26 cellular contexts compared by ENCODE assay signal in genomic region chr3:183247190-183247589, GRCh38. TPM values are rescaled to one million over a fixed set of nuclear protein-coding genes. Genes with fewer than 3 reads are reported as not detected.
DNase-seq lines count a peak whose midpoint lies in the region; ATAC-seq and TF ChIP-seq lines count a peak whose summit lies in the region.
"Had no signal": no experiment of that assay in that cellular context is flagged by ENCODE, and none has a peak within 500 bp of the region (broad histone marks: within the 10 kb centered on the region; RNA-seq: fewer than 3 reads in every experiment).

No MANE protein-coding gene starts in this region.

- WGBS in HUES64: 82% methylated on average over 4 of the region's 4 CpGs

- H3K9ac ChIP-seq in HUES64 (ENCODE audit: low read depth, low read length): no peak overlapping the region

- no peak overlapping the region for H3K4me3 ChIP-seq in HUES64 (ENCODE audit: low read length)
- H3K4me3 ChIP-seq: body of pancreas, left lung, tibial nerve had no signal

- H3K27ac Mint-ChIP-seq in WTC11 (no peak overlapping the region), Calu3 (ENCODE audit: unreplicated experiment) (no peak overlapping the region), natural killer cell (no peak overlapping the region)
- H3K27ac Mint-ChIP-seq in activated CD8-positive, alpha-beta memory T cell treated with anti-CD3 and anti-CD28 coated beads, Interleukin-2, amount 10 ng/mL, durations not matched to agents 7 days and 5 days: no peak overlapping the region
- H3K27ac Mint-ChIP-seq: activated T-cell treated with anti-CD3 and anti-CD28 coated beads, Interleukin-2, amount 50 U/mL, for 72 hours; effector memory CD8-positive, alpha-beta T cell had no signal

- peaks cover 15% of the 10 kb centered on the region for H3K9me3 Mint-ChIP-seq in WTC11
- H3K9me3 Mint-ChIP-seq in Calu3 (ENCODE audit: low read depth, unreplicated experiment): peaks cover 2% of the 10 kb centered on the region
- peaks cover 3% of the 10 kb centered on the region for H3K9me3 Mint-ChIP-seq in activated CD8-positive, alpha-beta memory T cell treated with anti-CD3 and anti-CD28 coated beads, Interleukin-2, amount 10 ng/mL, durations not matched to agents 7 days and 5 days (ENCODE audit: low read depth)
- H3K9me3 Mint-ChIP-seq in natural killer cell: no peaks in the 10 kb centered on the region

- H3K27ac ChIP-seq in HUES64 (ENCODE audit: low read depth, low read length): 0 out of 2 replicates have a peak overlapping the region, but pooled peaks have one; percentile 5
- H3K27ac ChIP-seq: body of pancreas, C4-2B, left lung, neutrophil, RWPE1, tibial nerve had no signal

- peaks cover 19% of the 10 kb centered on the region for H3K4me1 ChIP-seq in HUES64 (ENCODE audit: insufficient read depth, low read length)
- H3K4me1 ChIP-seq: body of pancreas had no signal

- peaks cover 13% of the 10 kb centered on the region for H3K27me3 Mint-ChIP-seq in WTC11 (ENCODE audit: low read depth)
- no peaks in the 10 kb centered on the region for H3K27me3 Mint-ChIP-seq in Calu3 (ENCODE audit: unreplicated experiment)
- H3K27me3 Mint-ChIP-seq in activated CD8-positive, alpha-beta memory T cell treated with anti-CD3 and anti-CD28 coated beads, Interleukin-2, amount 10 ng/mL, durations not matched to agents 7 days and 5 days: no peaks in the 10 kb centered on the region
- peaks cover 0 to 3% of the 10 kb centered on the region in 2 donors for H3K27me3 Mint-ChIP-seq in natural killer cell (ENCODE audit: low read depth in 2 of 2)
- H3K27me3 Mint-ChIP-seq: effector memory CD8-positive, alpha-beta T cell had no signal

- no TSS peak for BruUV-seq in Calu3 (replicated peaks; lab: Mats Ljungman, UMichigan)

- H3K4me1 Mint-ChIP-seq in WTC11 (peaks cover 18% of the 10 kb centered on the region), Calu3 (ENCODE audit: low read depth, unreplicated experiment) (peaks cover 23% of the 10 kb centered on the region), natural killer cell (no peaks in the 10 kb centered on the region)
- no peaks in the 10 kb centered on the region for H3K4me1 Mint-ChIP-seq in activated CD8-positive, alpha-beta memory T cell treated with anti-CD3 and anti-CD28 coated beads, Interleukin-2, amount 10 ng/mL, durations not matched to agents 7 days and 5 days

- TF ChIP-seq CTCF in WTC11 (IDR thresholded peaks at IDR 0.05) (no peak), Calu3 (IDR thresholded peaks at IDR 0.05; ENCODE audit: unreplicated experiment) (no peak), natural killer cell (IDR thresholded peaks at IDR 0.05) (no peak)

- peak; percentile 38 for ATAC-seq in WTC11
- no peak for ATAC-seq in activated CD8-positive, alpha-beta memory T cell treated with anti-CD3 and anti-CD28 coated beads, Interleukin-2, amount 10 ng/mL, durations not matched to agents 7 days and 5 days
- ATAC-seq in natural killer cell: no peak
- ATAC-seq: activated T-cell treated with anti-CD3 and anti-CD28 coated beads, Interleukin-2, amount 50 U/mL, for 72 hours; body of pancreas; effector memory CD8-positive, alpha-beta T cell; left lung; stimulated activated naive CD8-positive, alpha-beta T cell treated with anti-CD3 and anti-CD28 coated beads, Interleukin-15, Interleukin-2, amounts not matched to agents 100 U/mL and 50 U/mL, for 24 hours had no signal

- POLR2A ChIA-PET in WTC11 (lab: Charles Lee): no interaction called here

- 0 out of 2 replicates have a peak, but pooled peaks cover 3% of the 10 kb centered on the region for H3K36me3 ChIP-seq in HUES64 (ENCODE audit: insufficient read depth, low read length)
- H3K36me3 ChIP-seq: left lung, neutrophil, tibial nerve had no signal

- H3K36me3 Mint-ChIP-seq in WTC11 (peaks cover 20% of the 10 kb centered on the region), Calu3 (ENCODE audit: insufficient read depth, unreplicated experiment) (no peaks in the 10 kb centered on the region), natural killer cell (no peaks in the 10 kb centered on the region)
- H3K36me3 Mint-ChIP-seq in activated CD8-positive, alpha-beta memory T cell treated with anti-CD3 and anti-CD28 coated beads, Interleukin-2, amount 10 ng/mL, durations not matched to agents 7 days and 5 days: peaks cover 9% of the 10 kb centered on the region

- CTCF ChIA-PET in WTC11 (lab: Charles Lee) (no interaction called here), Calu3 (lab: Charles Lee) (no interaction called here)
- CTCF ChIA-PET in activated CD8-positive, alpha-beta memory T cell treated with anti-CD3 and anti-CD28 coated beads, Interleukin-2, amount 10 ng/mL, durations not matched to agents 7 days and 5 days (lab: Charles Lee): no interaction called here

- peaks cover 15% of the 10 kb centered on the region for H3K9me3 ChIP-seq in HUES64 (ENCODE audit: insufficient read depth, low read depth, low read length)

- H3K27me3 ChIP-seq in HUES64 (ENCODE audit: insufficient read depth, low read length): peaks cover 17% of the 10 kb centered on the region
- H3K27me3 ChIP-seq: body of pancreas, left lung, neutrophil, tibial nerve had no signal

- DNase-seq in 8988T (peak; percentile 46), WTC11 (ENCODE audit: low spot score) (no peak), kidney tubule cell (ENCODE audit: low spot score) (peak; percentile 83), Calu3 (no peak), natural killer cell (no peak)
- no peak for DNase-seq in activated CD4-positive, alpha-beta T cell treated with anti-CD3 and anti-CD28 coated beads for 48 hours
- DNase-seq in activated CD8-positive, alpha-beta memory T cell treated with anti-CD3 and anti-CD28 coated beads, Interleukin-2, amount 10 ng/mL, durations not matched to agents 7 days and 5 days: no peak
- DNase-seq: activated naive CD4-positive, alpha-beta T cell treated with anti-CD3 and anti-CD28 coated beads, Interleukin-2, amount 50 U/mL, for 16 hours; activated T-cell treated with anti-CD3 and anti-CD28 coated beads, Interleukin-2, amount 50 U/mL, for 72 hours; body of pancreas; effector memory CD8-positive, alpha-beta T cell; GF-D8; glutamatergic neuron; Karpas-422; left lung; NCI-H1092 treated with DMSO at 0.1 percent for 48 hours; NCI-H2081; small intestine; stimulated activated CD4-positive, alpha-beta T cell treated with anti-CD3 and anti-CD28 coated beads, Interleukin-2, amount 100 ng/mL, for 48 hours; stimulated activated naive CD8-positive, alpha-beta T cell treated with anti-CD3 and anti-CD28 coated beads, Interleukin-15, Interleukin-2, amounts not matched to agents 100 U/mL and 50 U/mL, for 24 hours; T1000 had no signal

- intact Hi-C loops in Calu3 (cut with micrococcal nuclease; ENCODE audit: unreplicated experiment) (no loop called here), natural killer cell (cut with micrococcal nuclease) (no loop called here)

- H3K4me3 Mint-ChIP-seq in WTC11 (no peak overlapping the region), Calu3 (ENCODE audit: low read depth, unreplicated experiment) (no peak overlapping the region), natural killer cell (no peak overlapping the region)
- H3K4me3 Mint-ChIP-seq in activated CD8-positive, alpha-beta memory T cell treated with anti-CD3 and anti-CD28 coated beads, Interleukin-2, amount 10 ng/mL, durations not matched to agents 7 days and 5 days: no peak overlapping the region
- H3K4me3 Mint-ChIP-seq: activated T-cell treated with anti-CD3 and anti-CD28 coated beads, Interleukin-2, amount 50 U/mL, for 72 hours; effector memory CD8-positive, alpha-beta T cell had no signal

TF ChIP-seq in WTC11, 78 proteins besides CTCF, POLR2A, EP300 and RAD21:
- TF ChIP-seq ZNF121 (CRISPR knock-in tag; IDR thresholded peaks at IDR 0.05): no peak
- no peak for TF ChIP-seq FOXJ3 (CRISPR knock-in tag; IDR thresholded peaks at IDR 0.05; ENCODE audit: borderline replicate concordance)
- no peak for TF ChIP-seq PRRX2 (CRISPR knock-in tag; IDR thresholded peaks at IDR 0.05)
- TF ChIP-seq, protein P1, sequence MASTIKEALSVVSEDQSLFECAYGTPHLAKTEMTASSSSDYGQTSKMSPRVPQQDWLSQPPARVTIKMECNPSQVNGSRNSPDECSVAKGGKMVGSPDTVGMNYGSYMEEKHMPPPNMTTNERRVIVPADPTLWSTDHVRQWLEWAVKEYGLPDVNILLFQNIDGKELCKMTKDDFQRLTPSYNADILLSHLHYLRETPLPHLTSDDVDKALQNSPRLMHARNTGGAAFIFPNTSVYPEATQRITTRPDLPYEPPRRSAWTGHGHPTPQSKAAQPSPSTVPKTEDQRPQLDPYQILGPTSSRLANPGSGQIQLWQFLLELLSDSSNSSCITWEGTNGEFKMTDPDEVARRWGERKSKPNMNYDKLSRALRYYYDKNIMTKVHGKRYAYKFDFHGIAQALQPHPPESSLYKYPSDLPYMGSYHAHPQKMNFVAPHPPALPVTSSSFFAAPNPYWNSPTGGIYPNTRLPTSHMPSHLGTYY (CRISPR knock-in tag; IDR thresholded peaks at IDR 0.05): no peak
- no peak for TF ChIP-seq GRHL2 (CRISPR knock-in tag; IDR thresholded peaks at IDR 0.05; ENCODE audit: insufficient replicate concordance, severe bottlenecking)
- no peak for TF ChIP-seq MXD4 (CRISPR knock-in tag; IDR thresholded peaks at IDR 0.05; ENCODE audit: borderline replicate concordance)
- no peak for TF ChIP-seq NR3C1 (CRISPR knock-in tag; conservative IDR thresholded peaks at IDR 0.05; ENCODE audit: low read depth)
- no peak for TF ChIP-seq ZNF232 (CRISPR knock-in tag; IDR thresholded peaks at IDR 0.05)
- no peak for TF ChIP-seq E2F1 (CRISPR knock-in tag; IDR thresholded peaks at IDR 0.05)
- TF ChIP-seq ESRRA (CRISPR knock-in tag; IDR thresholded peaks at IDR 0.05; ENCODE audit: borderline replicate concordance): no peak
- TF ChIP-seq GTF2I (CRISPR knock-in tag; conservative IDR thresholded peaks at IDR 0.05): no peak
- TF ChIP-seq ZNF416 (CRISPR knock-in tag; IDR thresholded peaks at IDR 0.05): no peak

RNA-seq across cellular contexts. Expression of gene B3GNT5, which starts 5.9 kb away (rescaled TPM):
- 8.9 TPM for polyA plus RNA-seq in HUES64 (2013, experiment 1 of 2)
- polyA plus RNA-seq in HUES64 (2013, experiment 2 of 2): 10.1 TPM
- total RNA-seq in WTC11 (2021) (6.8 to 7.7 TPM (median 7.3 TPM) in 3 replicates), Calu3 (2022) (42.9 and 43.6 TPM in 2 replicates), natural killer cell (1 to 10 TPM; 1.2 to 4.5 (median 3.4) TPM)
- 1 to 10 TPM in 1 of 2 experiments, under 1 TPM in 1; 0.26 to 1.3 TPM for total RNA-seq in activated CD8-positive, alpha-beta memory T cell treated with anti-CD3 and anti-CD28 coated beads, Interleukin-2, amount 10 ng/mL, durations not matched to agents 7 days and 5 days

Comparison
In these comparisons a context has a peak if more than half of its experiments do, and no peak if none do; other contexts are left out.
1. DNase-seq: peak in 8988T (single experiment) and kidney tubule cell (single experiment); none in WTC11 (single experiment), Calu3 (single experiment), activated CD4-positive, alpha-beta T cell treated with anti-CD3 and anti-CD28 coated beads for 48 hours (single experiment), activated CD8-positive, alpha-beta memory T cell treated with anti-CD3 and anti-CD28 coated beads, Interleukin-2, amount 10 ng/mL, durations not matched to agents 7 days and 5 days (single experiment) and natural killer cell (single experiment).